21 cellular contexts compared by ENCODE assay signal in the genomic region with DNA sequence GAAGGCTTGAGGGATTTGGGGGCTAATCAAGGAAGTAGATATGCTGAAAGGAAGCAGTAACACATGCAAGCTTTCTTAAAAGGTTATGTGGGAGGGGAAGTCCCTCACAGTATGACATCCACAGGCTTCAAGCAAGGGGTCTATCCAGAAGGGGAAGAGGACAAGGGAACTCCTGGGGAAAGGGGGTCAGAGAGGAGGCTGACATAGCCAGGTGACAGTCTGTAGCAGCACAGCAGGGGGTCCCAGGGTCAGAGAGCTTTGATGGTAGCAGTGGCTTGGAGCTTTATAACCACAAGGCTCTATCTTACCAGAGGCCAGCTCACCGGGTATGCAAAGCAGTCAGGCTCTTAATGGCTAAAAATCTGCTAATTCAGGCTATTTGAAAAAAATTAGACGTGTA.
DNase-seq lines count a peak whose midpoint lies in the region; ATAC-seq and TF ChIP-seq lines count a peak whose summit lies in the region.
"Had no signal": no experiment of that assay in that cellular context is flagged by ENCODE, and none has a peak within 500 bp of the region (broad histone marks: within the 10 kb centered on the region; RNA-seq: fewer than 3 reads in every experiment).

No MANE protein-coding gene starts in this region.

- no peaks in the 10 kb centered on the region for H3K36me3 ChIP-seq in H7 (replicated peaks; ENCODE audit: control insufficient read depth, insufficient read depth, low read length)
- no peaks in the 10 kb centered on the region for H3K36me3 ChIP-seq in naive thymus-derived CD4-positive, alpha-beta T cell (ENCODE audit: control insufficient read depth in 2 of 3, insufficient read depth in 3 of 3, low read length in 3 of 3)

- no peak for TF ChIP-seq CTCF in WTC11 (IDR thresholded peaks at IDR 0.05)

- peak; percentile 59 for DNase-seq in H7
- peak; percentile 46 for DNase-seq in WTC11 (ENCODE audit: low spot score)
- DNase-seq in iPS-NIHi7 (ENCODE audit: extremely low spot score), result peak; percentile 37
- DNase-seq in naive thymus-derived CD4-positive, alpha-beta T cell, result no peak
- no peak for DNase-seq in stimulated activated CD4-positive, alpha-beta T cell treated with anti-CD3 and anti-CD28 coated beads, Interleukin-12 subunit alpha, Interleukin-12 subunit beta, amount 100 ng/mL, for 4 hours
- DNase-seq in NCI-H2081 treated with DMSO at 0.1 percent for 48 hours (lab: John Stamatoyannopoulos, UW), result no peak
- DNase-seq: C1 segment of cervical spinal cord; CD4-positive, alpha-beta memory T cell; COR-L47; DMS53; H9; NCI-H2029; NCI-H446 treated with DMSO at 0.1 percent for 48 hours; NCI-H526; NCI-H82; SHP77 had no signal

- H3K27me3 Mint-ChIP-seq in WTC11 (ENCODE audit: low read depth), result no peaks in the 10 kb centered on the region; the same call in 1 of the 2 replicates
- peaks cover 0 to 29% (median 12%) of the 10 kb centered on the region in 5 donors for H3K27me3 Mint-ChIP-seq in naive thymus-derived CD4-positive, alpha-beta T cell

- peak overlapping the region; percentile 8; the same call in 1 of the 2 replicates for H3K27ac Mint-ChIP-seq in WTC11
- no peak overlapping the region for H3K27ac Mint-ChIP-seq in naive thymus-derived CD4-positive, alpha-beta T cell
- H3K27ac Mint-ChIP-seq: CD4-positive, alpha-beta memory T cell had no signal

- H3K4me1 Mint-ChIP-seq in WTC11, result peaks cover 25% of the 10 kb centered on the region
- H3K4me1 Mint-ChIP-seq in naive thymus-derived CD4-positive, alpha-beta T cell, result no peaks in the 10 kb centered on the region
- H3K4me1 Mint-ChIP-seq: CD4-positive, alpha-beta memory T cell had no signal

- no peaks in the 10 kb centered on the region for H3K27me3 ChIP-seq in H7 (ENCODE audit: control insufficient read depth, insufficient read depth, low read length)
- no peaks in the 10 kb centered on the region for H3K27me3 ChIP-seq in naive thymus-derived CD4-positive, alpha-beta T cell (ENCODE audit: control insufficient read depth in 2 of 2, insufficient read depth in 2 of 2, low read length in 2 of 2)

- POLR2A ChIA-PET in WTC11 (lab: Charles Lee), result no interaction called here
- POLR2A ChIA-PET in naive thymus-derived CD4-positive, alpha-beta T cell (lab: Charles Lee), result no interaction called here

- peaks cover 5% of the 10 kb centered on the region for H3K36me3 Mint-ChIP-seq in WTC11
- H3K36me3 Mint-ChIP-seq in naive thymus-derived CD4-positive, alpha-beta T cell, result no peaks in the 10 kb centered on the region
- H3K36me3 Mint-ChIP-seq: CD4-positive, alpha-beta memory T cell had no signal

- H3K27ac ChIP-seq in naive thymus-derived CD4-positive, alpha-beta T cell (ENCODE audit: low read depth, low read length), result no peak overlapping the region
- H3K27ac ChIP-seq: A549, RWPE1 had no signal

- H3K4me1 ChIP-seq in naive thymus-derived CD4-positive, alpha-beta T cell (ENCODE audit: control insufficient read depth in 2 of 2, insufficient read depth in 2 of 2, low read length in 2 of 2), result no peaks in the 10 kb centered on the region
- H3K4me1 ChIP-seq: A549 had no signal

- H3K4me3 Mint-ChIP-seq in WTC11, result no peak overlapping the region
- no peak overlapping the region for H3K4me3 Mint-ChIP-seq in naive thymus-derived CD4-positive, alpha-beta T cell
- H3K4me3 Mint-ChIP-seq: CD4-positive, alpha-beta memory T cell; H9 had no signal

- intact Hi-C loops in naive thymus-derived CD4-positive, alpha-beta T cell (cut with micrococcal nuclease), result no loop called here

- H3K9me3 Mint-ChIP-seq in WTC11, result peaks cover 9% of the 10 kb centered on the region
- peaks cover 0 to 27% (median 5%) of the 10 kb centered on the region in 11 donors for H3K9me3 Mint-ChIP-seq in naive thymus-derived CD4-positive, alpha-beta T cell

- CTCF ChIA-PET in WTC11 (lab: Charles Lee), result interaction anchor here (0.6 to 2.3 kb wide), 5 partner anchors 17 to 318 kb away, joined by 3 to 11 read pairs (median 3); no protein-coding TSS in a partner anchor
- CTCF ChIA-PET in naive thymus-derived CD4-positive, alpha-beta T cell (lab: Charles Lee), result no interaction called here

- H3K9me3 ChIP-seq in naive thymus-derived CD4-positive, alpha-beta T cell (ENCODE audit: control insufficient read depth in 2 of 3, low read length in 3 of 3), result no peaks in the 10 kb centered on the region

- peak; percentile 36; the same call in 1 of the 2 replicates for ATAC-seq in WTC11
- ATAC-seq in naive thymus-derived CD4-positive, alpha-beta T cell, result no peak
- no peak for ATAC-seq in GM21825 (IDR thresholded peaks at IDR 0.05; ENCODE audit: unreplicated experiment)
- ATAC-seq: HepG2, Panc1 had no signal

- no peak overlapping the region for H3K4me3 ChIP-seq in H7 (ENCODE audit: insufficient read depth, low read depth, low read length)
- no peak overlapping the region for H3K4me3 ChIP-seq in naive thymus-derived CD4-positive, alpha-beta T cell (ENCODE audit: low read length)
- H3K4me3 ChIP-seq: A549 had no signal

TF ChIP-seq in WTC11, 78 proteins besides CTCF, POLR2A, EP300 and RAD21 (continues in another document):
- TF ChIP-seq, protein P1, sequence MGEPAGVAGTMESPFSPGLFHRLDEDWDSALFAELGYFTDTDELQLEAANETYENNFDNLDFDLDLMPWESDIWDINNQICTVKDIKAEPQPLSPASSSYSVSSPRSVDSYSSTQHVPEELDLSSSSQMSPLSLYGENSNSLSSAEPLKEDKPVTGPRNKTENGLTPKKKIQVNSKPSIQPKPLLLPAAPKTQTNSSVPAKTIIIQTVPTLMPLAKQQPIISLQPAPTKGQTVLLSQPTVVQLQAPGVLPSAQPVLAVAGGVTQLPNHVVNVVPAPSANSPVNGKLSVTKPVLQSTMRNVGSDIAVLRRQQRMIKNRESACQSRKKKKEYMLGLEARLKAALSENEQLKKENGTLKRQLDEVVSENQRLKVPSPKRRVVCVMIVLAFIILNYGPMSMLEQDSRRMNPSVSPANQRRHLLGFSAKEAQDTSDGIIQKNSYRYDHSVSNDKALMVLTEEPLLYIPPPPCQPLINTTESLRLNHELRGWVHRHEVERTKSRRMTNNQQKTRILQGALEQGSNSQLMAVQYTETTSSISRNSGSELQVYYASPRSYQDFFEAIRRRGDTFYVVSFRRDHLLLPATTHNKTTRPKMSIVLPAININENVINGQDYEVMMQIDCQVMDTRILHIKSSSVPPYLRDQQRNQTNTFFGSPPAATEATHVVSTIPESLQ (CRISPR knock-in tag; IDR thresholded peaks at IDR 0.05), result no peak
- TF ChIP-seq JAZF1 (CRISPR knock-in tag; IDR thresholded peaks at IDR 0.05) (no peak), NR2C2 (CRISPR knock-in tag; IDR thresholded peaks at IDR 0.05) (no peak), FOXK1 (CRISPR knock-in tag; IDR thresholded peaks at IDR 0.05) (no peak), NFYB (CRISPR knock-in tag; conservative IDR thresholded peaks at IDR 0.05; ENCODE audit: low read depth) (no peak)
- TF ChIP-seq, protein P2, sequence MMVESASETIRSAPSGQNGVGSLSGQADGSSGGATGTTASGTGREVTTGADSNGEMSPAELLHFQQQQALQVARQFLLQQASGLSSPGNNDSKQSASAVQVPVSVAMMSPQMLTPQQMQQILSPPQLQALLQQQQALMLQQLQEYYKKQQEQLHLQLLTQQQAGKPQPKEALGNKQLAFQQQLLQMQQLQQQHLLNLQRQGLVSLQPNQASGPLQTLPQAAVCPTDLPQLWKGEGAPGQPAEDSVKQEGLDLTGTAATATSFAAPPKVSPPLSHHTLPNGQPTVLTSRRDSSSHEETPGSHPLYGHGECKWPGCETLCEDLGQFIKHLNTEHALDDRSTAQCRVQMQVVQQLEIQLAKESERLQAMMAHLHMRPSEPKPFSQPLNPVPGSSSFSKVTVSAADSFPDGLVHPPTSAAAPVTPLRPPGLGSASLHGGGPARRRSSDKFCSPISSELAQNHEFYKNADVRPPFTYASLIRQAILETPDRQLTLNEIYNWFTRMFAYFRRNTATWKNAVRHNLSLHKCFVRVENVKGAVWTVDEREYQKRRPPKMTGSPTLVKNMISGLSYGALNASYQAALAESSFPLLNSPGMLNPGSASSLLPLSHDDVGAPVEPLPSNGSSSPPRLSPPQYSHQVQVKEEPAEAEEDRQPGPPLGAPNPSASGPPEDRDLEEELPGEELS (CRISPR knock-in tag; IDR thresholded peaks at IDR 0.05), result no peak
- TF ChIP-seq, protein P3, sequence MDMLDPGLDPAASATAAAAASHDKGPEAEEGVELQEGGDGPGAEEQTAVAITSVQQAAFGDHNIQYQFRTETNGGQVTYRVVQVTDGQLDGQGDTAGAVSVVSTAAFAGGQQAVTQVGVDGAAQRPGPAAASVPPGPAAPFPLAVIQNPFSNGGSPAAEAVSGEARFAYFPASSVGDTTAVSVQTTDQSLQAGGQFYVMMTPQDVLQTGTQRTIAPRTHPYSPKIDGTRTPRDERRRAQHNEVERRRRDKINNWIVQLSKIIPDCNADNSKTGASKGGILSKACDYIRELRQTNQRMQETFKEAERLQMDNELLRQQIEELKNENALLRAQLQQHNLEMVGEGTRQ (CRISPR knock-in tag; IDR thresholded peaks at IDR 0.05), result no peak
- TF ChIP-seq, protein P4, sequence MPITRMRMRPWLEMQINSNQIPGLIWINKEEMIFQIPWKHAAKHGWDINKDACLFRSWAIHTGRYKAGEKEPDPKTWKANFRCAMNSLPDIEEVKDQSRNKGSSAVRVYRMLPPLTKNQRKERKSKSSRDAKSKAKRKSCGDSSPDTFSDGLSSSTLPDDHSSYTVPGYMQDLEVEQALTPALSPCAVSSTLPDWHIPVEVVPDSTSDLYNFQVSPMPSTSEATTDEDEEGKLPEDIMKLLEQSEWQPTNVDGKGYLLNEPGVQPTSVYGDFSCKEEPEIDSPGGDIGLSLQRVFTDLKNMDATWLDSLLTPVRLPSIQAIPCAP (CRISPR knock-in tag; IDR thresholded peaks at IDR 0.05), result no peak
- TF ChIP-seq, protein P5, sequence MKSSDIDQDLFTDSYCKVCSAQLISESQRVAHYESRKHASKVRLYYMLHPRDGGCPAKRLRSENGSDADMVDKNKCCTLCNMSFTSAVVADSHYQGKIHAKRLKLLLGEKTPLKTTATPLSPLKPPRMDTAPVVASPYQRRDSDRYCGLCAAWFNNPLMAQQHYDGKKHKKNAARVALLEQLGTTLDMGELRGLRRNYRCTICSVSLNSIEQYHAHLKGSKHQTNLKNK (CRISPR knock-in tag; IDR thresholded peaks at IDR 0.05), result no peak

Comparison
In these comparisons a context has a peak if more than half of its experiments do, and no peak if none do; other contexts are left out.
1. DNase-seq: peak in H7 (single experiment), WTC11 (single experiment) and iPS-NIHi7 (single experiment); none in naive thymus-derived CD4-positive, alpha-beta T cell (0 of 9), stimulated activated CD4-positive, alpha-beta T cell treated with anti-CD3 and anti-CD28 coated beads, Interleukin-12 subunit alpha, Interleukin-12 subunit beta, amount 100 ng/mL, for 4 hours (single experiment) and NCI-H2081 treated with DMSO at 0.1 percent for 48 hours (single experiment).